In genomic region chr12:31119531-31120211, GRCh38 we compare ENCODE assay signal across 1 cellular context.
TF ChIP-seq lines count a peak whose summit lies in the region.

No MANE protein-coding gene starts in this region.

TF ChIP-seq in neural cell, 6 proteins besides CTCF, POLR2A, EP300 and RAD21:
- no peak for TF ChIP-seq REST (IDR thresholded peaks at IDR 0.05; ENCODE audit: borderline replicate concordance)
- no peak for TF ChIP-seq TAF1 (IDR thresholded peaks at IDR 0.05; ENCODE audit: low read depth)
